In the genomic region with DNA sequence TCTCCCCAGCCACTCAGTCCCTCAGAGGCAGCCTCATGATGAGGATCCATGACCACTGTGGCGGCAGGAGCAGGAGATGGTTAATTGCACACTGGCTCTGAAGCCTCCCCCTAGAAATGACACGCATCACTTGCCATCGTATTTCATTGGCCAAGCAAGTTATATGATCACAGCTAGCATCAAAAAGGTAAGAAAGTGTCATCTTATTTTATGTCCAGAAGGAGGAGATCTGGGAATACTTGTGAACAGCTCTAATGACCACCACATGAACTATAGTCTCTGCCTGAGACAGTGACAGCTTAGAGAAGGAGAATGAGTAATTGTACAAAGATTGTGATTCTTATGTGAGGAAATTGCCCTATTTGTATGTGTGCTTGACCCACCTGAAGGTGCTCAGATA, we compare ENCODE assay signal across 16 cellular contexts.
DNase-seq lines count a peak whose midpoint lies in the region; ATAC-seq, FAIRE-seq and TF ChIP-seq lines count a peak whose summit lies in the region.
"Had no signal": no experiment of that assay in that cellular context is flagged by ENCODE, and none has a peak within 500 bp of the region (broad histone marks: within the 10 kb centered on the region; RNA-seq: fewer than 3 reads in every experiment).

No MANE protein-coding gene starts in this region.

- H3K36me3 ChIP-seq in endothelial cell of umbilical vein (ENCODE audit: control insufficient read depth in 2 of 2, extremely low read depth in 1 of 2, insufficient read depth in 2 of 2, low read length in 2 of 2) (no peaks in the 10 kb centered on the region), mesenchymal stem cell (ENCODE audit: control insufficient read depth in 1 of 2, insufficient read depth in 2 of 2, low read depth in 1 of 2, low read length in 2 of 2) (no peaks in the 10 kb centered on the region), H7 (replicated peaks; ENCODE audit: control insufficient read depth, insufficient read depth, low read length) (no peaks in the 10 kb centered on the region)
- H3K36me3 ChIP-seq: thyroid gland had no signal

- peaks cover 4% of the 10 kb centered on the region for H3K9me3 Mint-ChIP-seq in T-helper 2 cell treated with Interferon-gamma antibody and Interleukin-4, amounts not matched to agents 5 μg/mL and 100 μg/mL, for 36 hours
- H3K9me3 Mint-ChIP-seq in activated CD8-positive, alpha-beta T cell treated with anti-CD3 and anti-CD28 coated beads for 36 hours, result no peaks in the 10 kb centered on the region
- H3K9me3 Mint-ChIP-seq: activated B cell treated with CpG ODN at 0.5 μM for 24 hours; activated T-cell treated with anti-CD3 and anti-CD28 coated beads, Interleukin-2, amount 50 U/mL, for 24 hours had no signal

- H2BK5ac ChIP-seq in mesenchymal stem cell (ENCODE audit: low read depth, low read length, poor library complexity, severe bottlenecking), result no peak overlapping the region

- H2BK120ac ChIP-seq in mesenchymal stem cell (ENCODE audit: low read depth, low read length), result no peak overlapping the region

- no peak overlapping the region for H3K14ac ChIP-seq in mesenchymal stem cell (ENCODE audit: low read length in 2 of 2)

- POLR2A ChIA-PET in endothelial cell of umbilical vein (lab: Charles Lee), result no interaction called here
- POLR2A ChIA-PET in activated CD8-positive, alpha-beta T cell treated with anti-CD3 and anti-CD28 coated beads for 36 hours (lab: Charles Lee), result no interaction called here

- H3K23ac ChIP-seq in mesenchymal stem cell (ENCODE audit: low read length in 2 of 2), result no peak overlapping the region

- no peak overlapping the region for H2BK12ac ChIP-seq in mesenchymal stem cell (ENCODE audit: low read length in 2 of 2)

- H3K18ac ChIP-seq in mesenchymal stem cell (ENCODE audit: low read depth in 1 of 2, low read length in 2 of 2), result no peak overlapping the region

- no peak for TF ChIP-seq CTCF in endothelial cell of umbilical vein (IDR thresholded peaks at IDR 0.05; ENCODE audit: extremely low read depth in 1 of 2, insufficient read depth in 1 of 2, low read depth in 1 of 2, low read length in 2 of 2)
- TF ChIP-seq CTCF in activated CD8-positive, alpha-beta T cell treated with anti-CD3 and anti-CD28 coated beads for 36 hours (IDR thresholded peaks at IDR 0.05), result no peak

- BruUV-seq in endothelial cell of umbilical vein (replicated peaks; lab: Mats Ljungman, UMichigan), result no TSS peak

- no peak overlapping the region for H3K4me2 ChIP-seq in endothelial cell of umbilical vein (ENCODE audit: insufficient read depth, low read length)
- H3K4me2 ChIP-seq in mesenchymal stem cell (ENCODE audit: low read length, poor library complexity, severe bottlenecking), result no peak overlapping the region

- peak overlapping the region; percentile 39 for H4K91ac ChIP-seq in mesenchymal stem cell (ENCODE audit: low read length)

- dilution Hi-C loops in endothelial cell of umbilical vein (cut with MboI; ENCODE audit: extremely low pct_ligation_motif_present, low sequenced_read_pairs), result no loop called here

- no peak overlapping the region for H3K4me3 Mint-ChIP-seq in T-helper 2 cell treated with Interferon-gamma antibody and Interleukin-4, amounts not matched to agents 5 μg/mL and 100 μg/mL, for 36 hours
- no peak overlapping the region for H3K4me3 Mint-ChIP-seq in activated CD8-positive, alpha-beta T cell treated with anti-CD3 and anti-CD28 coated beads for 36 hours
- H3K4me3 Mint-ChIP-seq: activated B cell treated with CpG ODN at 0.5 μM for 24 hours; activated T-cell treated with anti-CD3 and anti-CD28 coated beads, Interleukin-2, amount 50 U/mL, for 24 hours had no signal

- ATAC-seq in activated CD8-positive, alpha-beta T cell treated with anti-CD3 and anti-CD28 coated beads for 36 hours, result no peak
- ATAC-seq in GM21737 (IDR thresholded peaks at IDR 0.05; ENCODE audit: unreplicated experiment), result no peak

- H4K8ac ChIP-seq in mesenchymal stem cell (ENCODE audit: low read length), result no peak overlapping the region

- no peaks in the 10 kb centered on the region for H3K27me3 Mint-ChIP-seq in T-helper 2 cell treated with Interferon-gamma antibody and Interleukin-4, amounts not matched to agents 5 μg/mL and 100 μg/mL, for 36 hours (ENCODE audit: low read depth)
- peaks cover 4% of the 10 kb centered on the region for H3K27me3 Mint-ChIP-seq in activated CD8-positive, alpha-beta T cell treated with anti-CD3 and anti-CD28 coated beads for 36 hours
- H3K27me3 Mint-ChIP-seq: activated B cell treated with CpG ODN at 0.5 μM for 24 hours had no signal

- H3K36me3 Mint-ChIP-seq in T-helper 2 cell treated with Interferon-gamma antibody and Interleukin-4, amounts not matched to agents 5 μg/mL and 100 μg/mL, for 36 hours (ENCODE audit: low read depth), result no peaks in the 10 kb centered on the region
- H3K36me3 Mint-ChIP-seq in activated CD8-positive, alpha-beta T cell treated with anti-CD3 and anti-CD28 coated beads for 36 hours (ENCODE audit: low read depth), result no peaks in the 10 kb centered on the region

- H3K9me3 ChIP-seq in endothelial cell of umbilical vein (replicated peaks; ENCODE audit: control insufficient read depth, insufficient read depth, low read length) (no peaks in the 10 kb centered on the region), mesenchymal stem cell (ENCODE audit: control insufficient read depth, low read length) (no peaks in the 10 kb centered on the region)
- H3K9me3 ChIP-seq: Caco-2, thyroid gland had no signal

- H4K20me1 ChIP-seq in endothelial cell of umbilical vein (replicated peaks; ENCODE audit: control insufficient read depth, extremely low read depth, insufficient read depth, low read length), result no peaks in the 10 kb centered on the region

- H3K9ac ChIP-seq in endothelial cell of umbilical vein (replicated peaks; ENCODE audit: extremely low read depth, insufficient read depth, low read length) (no peak overlapping the region), mesenchymal stem cell (ENCODE audit: low read length) (no peak overlapping the region)

- no peaks in the 10 kb centered on the region for H3K4me1 Mint-ChIP-seq in T-helper 2 cell treated with Interferon-gamma antibody and Interleukin-4, amounts not matched to agents 5 μg/mL and 100 μg/mL, for 36 hours (ENCODE audit: low read depth)
- no peaks in the 10 kb centered on the region for H3K4me1 Mint-ChIP-seq in activated CD8-positive, alpha-beta T cell treated with anti-CD3 and anti-CD28 coated beads for 36 hours (ENCODE audit: low read depth)
- H3K4me1 Mint-ChIP-seq: activated B cell treated with CpG ODN at 0.5 μM for 24 hours had no signal

- H3K27ac Mint-ChIP-seq in T-helper 2 cell treated with Interferon-gamma antibody and Interleukin-4, amounts not matched to agents 5 μg/mL and 100 μg/mL, for 36 hours, result no peak overlapping the region
- H3K27ac Mint-ChIP-seq in activated CD8-positive, alpha-beta T cell treated with anti-CD3 and anti-CD28 coated beads for 36 hours, result no peak overlapping the region
- H3K27ac Mint-ChIP-seq: activated B cell treated with CpG ODN at 0.5 μM for 24 hours; activated T-cell treated with anti-CD3 and anti-CD28 coated beads, Interleukin-2, amount 50 U/mL, for 24 hours had no signal

- TF ChIP-seq POLR2A in endothelial cell of umbilical vein (IDR thresholded peaks at IDR 0.05; ENCODE audit: low read depth, low read length), result no peak

- H2BK15ac ChIP-seq in mesenchymal stem cell (ENCODE audit: low read depth, poor library complexity, severe bottlenecking), result no peak overlapping the region

- in situ Hi-C loops in Caki2 (cut with HindIII; ENCODE audit: low pct_unique_long_range_greater_than_20kb, low sequenced_read_pairs), result no loop called here

- no peaks in the 10 kb centered on the region for H3K79me2 ChIP-seq in endothelial cell of umbilical vein (ENCODE audit: control insufficient read depth, insufficient read depth, low read length)

- H3K9me1 ChIP-seq in endothelial cell of umbilical vein (replicated peaks; ENCODE audit: control insufficient read depth, extremely low read depth, insufficient read depth, low read length), result no peaks in the 10 kb centered on the region

- FAIRE-seq in endothelial cell of umbilical vein (lab: Jason Lieb, UNC), result no peak

- CTCF ChIA-PET in endothelial cell of umbilical vein (lab: Charles Lee), result interaction anchor here (0.6 to 2.7 kb wide), 9 partner anchors 69 to 449 kb away, joined by 3 to 35 read pairs (median 4); no protein-coding TSS in a partner anchor
- CTCF ChIA-PET in activated CD8-positive, alpha-beta T cell treated with anti-CD3 and anti-CD28 coated beads for 36 hours (lab: Charles Lee), result no interaction called here

- H3K4ac ChIP-seq in mesenchymal stem cell (ENCODE audit: low read depth in 1 of 2, low read length in 2 of 2), result no peak overlapping the region

- H3K27me3 ChIP-seq in endothelial cell of umbilical vein (ENCODE audit: control insufficient read depth in 2 of 2, insufficient read depth in 2 of 2, low read length in 2 of 2) (peaks cover 4 to 14% of the 10 kb centered on the region in 2 experiments), mesenchymal stem cell (ENCODE audit: control insufficient read depth in 1 of 2, insufficient read depth in 1 of 2, low read length in 2 of 2) (peaks cover 0 to 6% of the 10 kb centered on the region in 2 experiments), H7 (ENCODE audit: control insufficient read depth, insufficient read depth, low read length) (no peaks in the 10 kb centered on the region)
- H3K27me3 ChIP-seq: thyroid gland had no signal

- no peaks in the 10 kb centered on the region for H3K79me1 ChIP-seq in mesenchymal stem cell (replicated peaks; ENCODE audit: low read length, poor library complexity, severe bottlenecking)

- no peak overlapping the region for H3K27ac ChIP-seq in endothelial cell of umbilical vein (ENCODE audit: insufficient read depth, low read depth, low read length)
- H3K27ac ChIP-seq in mesenchymal stem cell (ENCODE audit: low read length, poor library complexity, severe bottlenecking), result no peak overlapping the region
- H3K27ac ChIP-seq: thyroid gland had no signal

- H3K4me3 ChIP-seq in endothelial cell of umbilical vein (replicated peaks in 1 of 3; ENCODE audit: insufficient read depth in 1 of 3, low read depth in 1 of 3, low read length in 3 of 3), result no peak overlapping the region
- no peak overlapping the region for H3K4me3 ChIP-seq in mesenchymal stem cell (ENCODE audit: insufficient read depth in 1 of 2, low read depth in 1 of 2, low read length in 2 of 2)
- H3K4me3 ChIP-seq in H7 (ENCODE audit: insufficient read depth, low read depth, low read length), result no peak overlapping the region
- H3K4me3 ChIP-seq: thyroid gland had no signal

- DNase-seq in Caki2 (ENCODE audit: low read depth) (peak; percentile 38), M059J (ENCODE audit: low read depth) (peak; percentile 43), endothelial cell of umbilical vein (ENCODE audit: low read depth, low spot score) (peak; percentile 19), mesenchymal stem cell (peak; percentile 55), H7 (no peak)
- DNase-seq in T-helper 2 cell treated with Interferon-gamma antibody and Interleukin-4, amounts not matched to agents 5 μg/mL and 100 μg/mL, for 36 hours (ENCODE audit: low spot score), result no peak
- DNase-seq in activated CD8-positive, alpha-beta T cell treated with anti-CD3 and anti-CD28 coated beads for 36 hours, result no peak
- DNase-seq: activated B cell treated with CpG ODN at 0.5 μM for 24 hours; activated T-cell treated with anti-CD3 and anti-CD28 coated beads, Interleukin-2, amount 50 U/mL, for 24 hours; Caco-2; cerebellar nuclear complex; foreskin fibroblast; mesendoderm; NCI-H2081 treated with DMSO at 0.1 percent for 48 hours; thyroid gland had no signal

- H3K4me1 ChIP-seq in endothelial cell of umbilical vein (ENCODE audit: control insufficient read depth, extremely low read depth, insufficient read depth, low read length) (no peaks in the 10 kb centered on the region), mesenchymal stem cell (ENCODE audit: control insufficient read depth, insufficient read depth, low read depth, low read length) (peaks cover 3% of the 10 kb centered on the region)
- H3K4me1 ChIP-seq: Caco-2 had no signal

- H2AFZ ChIP-seq in endothelial cell of umbilical vein (ENCODE audit: low read depth, low read length), result no peak overlapping the region
- no peak overlapping the region for H2AFZ ChIP-seq in mesenchymal stem cell (ENCODE audit: low read depth, low read length)

- intact Hi-C loops in endothelial cell of umbilical vein (cut with micrococcal nuclease), result no loop called here
- intact Hi-C loops in activated CD8-positive, alpha-beta T cell treated with anti-CD3 and anti-CD28 coated beads for 36 hours (cut with micrococcal nuclease), result no loop called here

- 75% methylated on average over 2 of the region's 3 CpGs for WGBS in mesenchymal stem cell

- H2AK5ac ChIP-seq in mesenchymal stem cell (ENCODE audit: low read length, severe bottlenecking), result no peak overlapping the region

Comparison
In these comparisons a context has a peak if more than half of its experiments do, and no peak if none do; other contexts are left out.
1. DNase-seq: peak in Caki2 (single experiment), M059J (single experiment), endothelial cell of umbilical vein (single experiment) and mesenchymal stem cell (single experiment); none in T-helper 2 cell treated with Interferon-gamma antibody and Interleukin-4, amounts not matched to agents 5 μg/mL and 100 μg/mL, for 36 hours (single experiment), activated CD8-positive, alpha-beta T cell treated with anti-CD3 and anti-CD28 coated beads for 36 hours (single experiment) and H7 (single experiment).